ENCODE assay signal across 1 cellular context in genomic region chr21:33383056-33383888, GRCh38.
TF ChIP-seq lines count a peak whose summit lies in the region.

No MANE protein-coding gene starts in this region.

TF ChIP-seq in HepG2, 621 proteins besides CTCF, POLR2A, EP300 and RAD21 (continued from another document and continues in another):
- TF ChIP-seq ZNF704 (CRISPR knock-in tag; IDR thresholded peaks at IDR 0.05; ENCODE audit: borderline replicate concordance) (no peak), EEA1 (CRISPR knock-in tag; IDR thresholded peaks at IDR 0.05; ENCODE audit: borderline replicate concordance) (no peak), SNAPC4 (CRISPR knock-in tag; IDR thresholded peaks at IDR 0.05) (no peak), ZNF737 (CRISPR knock-in tag; IDR thresholded peaks at IDR 0.05; ENCODE audit: borderline replicate concordance) (no peak), SMAD3 (CRISPR knock-in tag; IDR thresholded peaks at IDR 0.05) (peak; percentile 70), SP4 (CRISPR knock-in tag; IDR thresholded peaks at IDR 0.05) (peak; percentile 35; the same call in 1 of the 2 replicates), ZMYM4 (CRISPR knock-in tag; IDR thresholded peaks at IDR 0.05) (peak; percentile 50; the same call in 1 of the 2 replicates), AKNA (CRISPR knock-in tag; IDR thresholded peaks at IDR 0.05; ENCODE audit: borderline replicate concordance) (no peak), SMAD1 (CRISPR knock-in tag; IDR thresholded peaks at IDR 0.05; ENCODE audit: borderline replicate concordance, low read depth) (0 out of 2 replicates have a peak, but pooled peaks have one; percentile 26), DR1 (CRISPR knock-in tag; IDR thresholded peaks at IDR 0.05) (no peak; the same call in 1 of the 2 replicates), ZSCAN29 (CRISPR knock-in tag; conservative IDR thresholded peaks at IDR 0.05) (0 out of 2 replicates have a peak, but pooled peaks have one; percentile 29), ZBTB42 (CRISPR knock-in tag; IDR thresholded peaks at IDR 0.05) (no peak), SRSF4 (IDR thresholded peaks at IDR 0.05; ENCODE audit: low read depth, low read length, poor library complexity, severe bottlenecking) (no peak), ZNF512 (CRISPR knock-in tag; IDR thresholded peaks at IDR 0.05) (no peak), RFX1 (IDR thresholded peaks at IDR 0.05) (no peak), TCF7L2 (IDR thresholded peaks at IDR 0.05; ENCODE audit: low read depth, low read length) (no peak), ZNF546 (CRISPR knock-in tag; conservative IDR thresholded peaks at IDR 0.05) (no peak), KLF6 (CRISPR knock-in tag; IDR thresholded peaks at IDR 0.05) (no peak), ZEB1 (IDR thresholded peaks at IDR 0.05; ENCODE audit: insufficient replicate concordance, low read depth) (no peak), ZNF572 (CRISPR knock-in tag; IDR thresholded peaks at IDR 0.05) (no peak), ZNF496 (CRISPR knock-in tag; IDR thresholded peaks at IDR 0.05; ENCODE audit: insufficient replicate concordance) (no peak), ZBTB26 (CRISPR knock-in tag; IDR thresholded peaks at IDR 0.05; ENCODE audit: borderline replicate concordance) (peak; percentile 41; the same call in 1 of the 2 replicates), TAF15 (IDR thresholded peaks at IDR 0.05; ENCODE audit: low read depth, low read length, poor library complexity, severe bottlenecking) (no peak), FOXJ3 (CRISPR knock-in tag; IDR thresholded peaks at IDR 0.05; ENCODE audit: borderline replicate concordance) (no peak), PREB (CRISPR knock-in tag; IDR thresholded peaks at IDR 0.05) (no peak), ATF7 (IDR thresholded peaks at IDR 0.05) (no peak), ATF7 (CRISPR knock-in tag; IDR thresholded peaks at IDR 0.05) (no peak), ZNF629 (CRISPR knock-in tag; conservative IDR thresholded peaks at IDR 0.05) (peak; percentile 80), RCOR2 (CRISPR knock-in tag; IDR thresholded peaks at IDR 0.05) (peak; percentile 53), ZNF274 (CRISPR knock-in tag; IDR thresholded peaks at IDR 0.05) (0 out of 2 replicates have a peak, but pooled peaks have one; percentile 42), GZF1 (CRISPR knock-in tag; IDR thresholded peaks at IDR 0.05) (no peak), IRF9 (CRISPR knock-in tag; IDR thresholded peaks at IDR 0.05; ENCODE audit: borderline replicate concordance) (no peak), RFXANK (CRISPR knock-in tag; IDR thresholded peaks at IDR 0.05) (no peak), ZNF672 (CRISPR knock-in tag; IDR thresholded peaks at IDR 0.05) (no peak), KLF9 (CRISPR knock-in tag; IDR thresholded peaks at IDR 0.05; ENCODE audit: low read depth) (no peak; the same call in 1 of the 2 replicates), ZNF282 (IDR thresholded peaks at IDR 0.05; ENCODE audit: partially characterized antibody) (no peak), LBX2 (CRISPR knock-in tag; IDR thresholded peaks at IDR 0.05; ENCODE audit: borderline replicate concordance) (no peak), ZNF207 (IDR thresholded peaks at IDR 0.05; ENCODE audit: borderline replicate concordance) (no peak), SMYD3 (CRISPR knock-in tag; IDR thresholded peaks at IDR 0.05) (no peak), SCMH1 (CRISPR knock-in tag; IDR thresholded peaks at IDR 0.05; ENCODE audit: borderline replicate concordance) (no peak), SIX1 (CRISPR knock-in tag; IDR thresholded peaks at IDR 0.05; ENCODE audit: borderline replicate concordance) (no peak), RARG (CRISPR knock-in tag; IDR thresholded peaks at IDR 0.05; ENCODE audit: low read depth) (no peak), ARNTL (CRISPR knock-in tag; IDR thresholded peaks at IDR 0.05) (peak; percentile 93; the same call in 1 of the 2 replicates), UBTF (CRISPR knock-in tag; IDR thresholded peaks at IDR 0.05) (0 out of 2 replicates have a peak, but pooled peaks have one; percentile 6), RBM22 (optimal IDR thresholded peaks at IDR 0.05; ENCODE audit: low read length) (no peak), TEF (CRISPR knock-in tag; IDR thresholded peaks at IDR 0.05) (no peak)
